18 cellular contexts compared by ENCODE assay signal in the genomic region with DNA sequence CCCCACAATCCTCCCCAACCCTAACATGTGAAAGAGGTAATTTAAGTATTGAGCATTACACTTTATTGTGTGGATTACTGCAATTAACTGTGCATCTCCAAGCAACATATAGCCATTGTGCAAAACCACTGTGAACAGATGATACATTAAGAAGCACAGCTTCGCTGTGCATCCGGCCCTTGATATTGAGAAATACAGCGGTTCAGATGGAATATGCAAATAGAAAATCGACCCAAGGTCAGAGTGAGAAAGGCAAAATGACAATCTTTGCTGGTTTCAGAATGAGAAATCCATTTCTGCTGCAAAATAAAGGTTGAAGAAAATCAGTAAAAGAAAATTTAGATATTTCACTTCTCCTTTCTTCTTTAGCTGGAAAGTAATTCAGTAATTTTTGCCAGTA.
DNase-seq lines count a peak whose midpoint lies in the region; ATAC-seq lines count a peak whose summit lies in the region.
"Had no signal": no experiment of that assay in that cellular context is flagged by ENCODE, and none has a peak within 500 bp of the region (broad histone marks: within the 10 kb centered on the region; RNA-seq: fewer than 3 reads in every experiment).

No MANE protein-coding gene starts in this region.

- peak; percentile 52 for ATAC-seq in HG02852 (IDR thresholded peaks at IDR 0.05; ENCODE audit: unreplicated experiment)
- no peak for ATAC-seq in GM18907 (IDR thresholded peaks at IDR 0.05; ENCODE audit: unreplicated experiment)
- ATAC-seq: T-helper 17 cell had no signal

- DNase-seq in NCI-H524 (lab: John Stamatoyannopoulos, UW) (peak; percentile 5 to 70), NCI-H524 treated with DMSO at 0.1 percent for 48 hours (lab: John Stamatoyannopoulos, UW) (no peak), NCI-H69 (lab: John Stamatoyannopoulos, UW) (peak; percentile 55), NK-92 (lab: John Stamatoyannopoulos, UW; ENCODE audit: unreplicated experiment) (no peak), HuH-7.5 (ENCODE audit: low spot score) (no peak)
- DNase-seq: CD8-positive, alpha-beta memory T cell; DND-41; KBM-7; NCI-H1048; NCI-H1436 treated with DMSO at 0.1 percent for 48 hours; NCI-H2029 treated with DMSO at 0.1 percent for 48 hours; NCI-H510A; NK-92 treated with Interleukin-12 subunit alpha and Interleukin-12 subunit beta, amount 100 ng/mL, for 24 hours; RPMI8226; SJCRH30; T-helper 17 cell had no signal

Comparison
In these comparisons a context has a peak if more than half of its experiments do, and no peak if none do; other contexts are left out.
1. DNase-seq: peak in NCI-H524 (2 of 2) and NCI-H69 (single experiment); none in NCI-H524 treated with DMSO at 0.1 percent for 48 hours (single experiment), NK-92 (single experiment) and HuH-7.5 (single experiment).